38 cellular contexts compared by ENCODE assay signal in genomic region chr18:75984853-75985252, GRCh38.
"Had no signal": no experiment of that assay in that cellular context is flagged by ENCODE, and none has a peak within 500 bp of the region (broad histone marks: within the 10 kb centered on the region; RNA-seq: fewer than 3 reads in every experiment).

No MANE protein-coding gene starts in this region.

- H3K36me3 Mint-ChIP-seq: activated naive CD4-positive, alpha-beta T cell treated with anti-CD3 and anti-CD28 coated beads, Interleukin-2, amount 10 ng/mL, durations not matched to agents 7 days and 5 days; activated naive CD4-positive, alpha-beta T cell treated with anti-CD3 and anti-CD28 coated beads, Interleukin-2, amount 50 U/mL, for 24 hours; activated naive CD4-positive, alpha-beta T cell treated with anti-CD3 and anti-CD28 coated beads, Interleukin-2, amount 50 U/mL, for 72 hours; activated naive CD8-positive, alpha-beta T cell; activated naive CD8-positive, alpha-beta T cell treated with anti-CD3 and anti-CD28 coated beads for 36 hours; activated naive CD8-positive, alpha-beta T cell treated with anti-CD3 and anti-CD28 coated beads, Interleukin-2, amount 10 ng/mL, durations not matched to agents 7 days and 5 days; brain had no signal

- H3K27ac ChIP-seq: adrenal gland, ascending aorta, body of pancreas, brain microvascular endothelial cell, breast epithelium, cardiac muscle cell had no signal

- H3K4me1 ChIP-seq: adrenal gland, ascending aorta, body of pancreas, breast epithelium had no signal

- ATAC-seq: activated naive CD4-positive, alpha-beta T cell treated with anti-CD3 and anti-CD28 coated beads, Interleukin-2, amount 50 U/mL, for 72 hours; activated naive CD8-positive, alpha-beta T cell treated with anti-CD3 and anti-CD28 coated beads, Interleukin-2, amount 50 U/mL, for 24 hours; activated T-cell treated with anti-CD3 and anti-CD28 coated beads, Interleukin-2, amount 50 U/mL, for 4 hours; activated T-cell treated with anti-CD3 and anti-CD28 coated beads, Interleukin-2, amount 50 U/mL, for 72 hours; activated T-helper 17 cell treated with anti-CD3 and anti-CD28 coated beads, Interleukin-2, amount 50 U/mL, for 72 hours; body of pancreas had no signal

- H3K9me3 Mint-ChIP-seq: activated naive CD4-positive, alpha-beta T cell treated with anti-CD3 and anti-CD28 coated beads for 36 hours; activated naive CD4-positive, alpha-beta T cell treated with anti-CD3 and anti-CD28 coated beads, Interleukin-2, amount 50 U/mL, for 24 hours; activated naive CD8-positive, alpha-beta T cell treated with anti-CD3 and anti-CD28 coated beads for 36 hours; activated naive CD8-positive, alpha-beta T cell treated with anti-CD3 and anti-CD28 coated beads, Interleukin-2, amount 50 U/mL, for 24 hours; activated T-cell treated with anti-CD3 and anti-CD28 coated beads, Interleukin-2, amount 50 U/mL, for 24 hours; activated T-cell treated with anti-CD3 and anti-CD28 coated beads, Interleukin-2, amount 50 U/mL, for 72 hours; activated T-helper 17 cell treated with anti-CD3 and anti-CD28 coated beads, Interleukin-2, amount 50 U/mL, for 72 hours had no signal

- H3K4me3 Mint-ChIP-seq: activated naive CD4-positive, alpha-beta T cell treated with anti-CD3 and anti-CD28 coated beads for 36 hours; activated naive CD4-positive, alpha-beta T cell treated with anti-CD3 and anti-CD28 coated beads, Interleukin-2, amount 10 ng/mL, durations not matched to agents 7 days and 5 days; activated naive CD4-positive, alpha-beta T cell treated with anti-CD3 and anti-CD28 coated beads, Interleukin-2, amount 50 U/mL, for 24 hours; activated naive CD8-positive, alpha-beta T cell; activated naive CD8-positive, alpha-beta T cell treated with anti-CD3 and anti-CD28 coated beads for 36 hours; activated naive CD8-positive, alpha-beta T cell treated with anti-CD3 and anti-CD28 coated beads, Interleukin-2, amount 10 ng/mL, durations not matched to agents 7 days and 5 days; activated naive CD8-positive, alpha-beta T cell treated with anti-CD3 and anti-CD28 coated beads, Interleukin-2, amount 50 U/mL, for 24 hours; activated T-cell treated with anti-CD3 and anti-CD28 coated beads, Interleukin-2, amount 50 U/mL, for 24 hours; activated T-cell treated with anti-CD3 and anti-CD28 coated beads, Interleukin-2, amount 50 U/mL, for 4 hours; activated T-cell treated with anti-CD3 and anti-CD28 coated beads, Interleukin-2, amount 50 U/mL, for 72 hours; activated T-helper 1 cell treated with anti-CD3 and anti-CD28 coated beads, Interleukin-12 subunit alpha, Interleukin-12 subunit beta, Interleukin-2, Interleukin-4 antibody, amounts not matched to agents 30 ng/mL and 10 ng/mL and 1 ng/mL, durations not matched to agents 14 hours and 24 hours and 36 hours; activated T-helper 17 cell treated with anti-CD3 and anti-CD28 coated beads, Interleukin-2, amount 50 U/mL, for 72 hours; brain; central memory CD8-positive, alpha-beta T cell had no signal

- H3K4me3 ChIP-seq: adrenal gland, ascending aorta, body of pancreas, breast epithelium, cardiac muscle cell had no signal

- H3K9me3 ChIP-seq: adrenal gland, ascending aorta, body of pancreas, breast epithelium had no signal

- H3K27ac Mint-ChIP-seq: activated naive CD4-positive, alpha-beta T cell treated with anti-CD3 and anti-CD28 coated beads for 36 hours; activated naive CD4-positive, alpha-beta T cell treated with anti-CD3 and anti-CD28 coated beads, Interleukin-2, amount 10 ng/mL, durations not matched to agents 7 days and 5 days; activated naive CD4-positive, alpha-beta T cell treated with anti-CD3 and anti-CD28 coated beads, Interleukin-2, amount 50 U/mL, for 24 hours; activated naive CD4-positive, alpha-beta T cell treated with anti-CD3 and anti-CD28 coated beads, Interleukin-2, amount 50 U/mL, for 72 hours; activated naive CD8-positive, alpha-beta T cell; activated naive CD8-positive, alpha-beta T cell treated with anti-CD3 and anti-CD28 coated beads for 36 hours; activated naive CD8-positive, alpha-beta T cell treated with anti-CD3 and anti-CD28 coated beads, Interleukin-2, amount 10 ng/mL, durations not matched to agents 7 days and 5 days; activated naive CD8-positive, alpha-beta T cell treated with anti-CD3 and anti-CD28 coated beads, Interleukin-2, amount 50 U/mL, for 24 hours; activated T-cell treated with anti-CD3 and anti-CD28 coated beads, Interleukin-2, amount 50 U/mL, for 24 hours; activated T-cell treated with anti-CD3 and anti-CD28 coated beads, Interleukin-2, amount 50 U/mL, for 72 hours; activated T-helper 1 cell treated with anti-CD3 and anti-CD28 coated beads, Interleukin-12 subunit alpha, Interleukin-12 subunit beta, Interleukin-2, Interleukin-4 antibody, amounts not matched to agents 30 ng/mL and 10 ng/mL and 1 ng/mL, durations not matched to agents 14 hours and 24 hours and 36 hours; activated T-helper 17 cell treated with anti-CD3 and anti-CD28 coated beads, Interleukin-2, amount 50 U/mL, for 72 hours; activated T-helper 2 cell treated with anti-CD3 and anti-CD28 coated beads, Interferon-gamma antibody, Interleukin-2, Interleukin-4, amounts not matched to agents 10 μg/mL and 5 μg/mL and 100 μg/mL, durations not matched to agents 14 hours and 24 hours and 36 hours; brain had no signal

- DNase-seq: activated effector memory CD4-positive, alpha-beta T cell treated with anti-CD3 and anti-CD28 coated beads, Interleukin-2, amount 50 U/mL, for 16 hours; activated effector memory CD4-positive, alpha-beta T cell treated with Interleukin-2 at 50 U/mL for 16 hours; activated gamma-delta T cell; activated gamma-delta T cell treated with Interleukin-2 at 50 U/mL for 16 hours; activated naive CD4-positive, alpha-beta T cell; activated naive CD4-positive, alpha-beta T cell treated with anti-CD3 and anti-CD28 coated beads for 36 hours; activated naive CD4-positive, alpha-beta T cell treated with anti-CD3 and anti-CD28 coated beads, Interleukin-2, amount 10 ng/mL, durations not matched to agents 7 days and 5 days; activated naive CD4-positive, alpha-beta T cell treated with anti-CD3 and anti-CD28 coated beads, Interleukin-2, amount 50 U/mL, for 16 hours; activated naive CD4-positive, alpha-beta T cell treated with Interleukin-2 at 50 U/mL for 16 hours; activated naive CD8-positive, alpha-beta T cell treated with anti-CD3 and anti-CD28 coated beads for 36 hours; activated naive CD8-positive, alpha-beta T cell treated with anti-CD3 and anti-CD28 coated beads, Interleukin-2, amount 10 ng/mL, durations not matched to agents 7 days and 5 days; activated naive CD8-positive, alpha-beta T cell treated with anti-CD3 and anti-CD28 coated beads, Interleukin-2, amount 50 U/mL, for 24 hours; activated T-cell treated with anti-CD3 and anti-CD28 coated beads, Interleukin-2, amount 50 U/mL, for 1 hour; activated T-cell treated with anti-CD3 and anti-CD28 coated beads, Interleukin-2, amount 50 U/mL, for 24 hours; activated T-cell treated with anti-CD3 and anti-CD28 coated beads, Interleukin-2, amount 50 U/mL, for 4 hours; activated T-cell treated with anti-CD3 and anti-CD28 coated beads, Interleukin-2, amount 50 U/mL, for 48 hours; activated T-cell treated with anti-CD3 and anti-CD28 coated beads, Interleukin-2, amount 50 U/mL, for 72 hours; adrenal gland; amniotic stem cell; amygdala; anterior cingulate cortex; aorta; body of pancreas; brain microvascular endothelial cell; caudate nucleus; central memory CD4-positive, alpha-beta T cell; cerebellar nuclear complex had no signal

- H3K27me3 Mint-ChIP-seq: activated naive CD4-positive, alpha-beta T cell treated with anti-CD3 and anti-CD28 coated beads, Interleukin-2, amount 10 ng/mL, durations not matched to agents 7 days and 5 days; activated naive CD8-positive, alpha-beta T cell; activated naive CD8-positive, alpha-beta T cell treated with anti-CD3 and anti-CD28 coated beads for 36 hours; activated naive CD8-positive, alpha-beta T cell treated with anti-CD3 and anti-CD28 coated beads, Interleukin-2, amount 10 ng/mL, durations not matched to agents 7 days and 5 days; activated naive CD8-positive, alpha-beta T cell treated with anti-CD3 and anti-CD28 coated beads, Interleukin-2, amount 50 U/mL, for 24 hours; activated T-cell treated with anti-CD3 and anti-CD28 coated beads, Interleukin-2, amount 50 U/mL, for 24 hours; central memory CD8-positive, alpha-beta T cell had no signal

- H3K4me1 Mint-ChIP-seq: activated naive CD4-positive, alpha-beta T cell treated with anti-CD3 and anti-CD28 coated beads, Interleukin-2, amount 10 ng/mL, durations not matched to agents 7 days and 5 days; activated naive CD4-positive, alpha-beta T cell treated with anti-CD3 and anti-CD28 coated beads, Interleukin-2, amount 50 U/mL, for 24 hours; activated naive CD8-positive, alpha-beta T cell treated with anti-CD3 and anti-CD28 coated beads for 36 hours; activated naive CD8-positive, alpha-beta T cell treated with anti-CD3 and anti-CD28 coated beads, Interleukin-2, amount 10 ng/mL, durations not matched to agents 7 days and 5 days; activated naive CD8-positive, alpha-beta T cell treated with anti-CD3 and anti-CD28 coated beads, Interleukin-2, amount 50 U/mL, for 24 hours; activated T-helper 17 cell treated with anti-CD3 and anti-CD28 coated beads, Interleukin-2, amount 50 U/mL, for 72 hours; brain; central memory CD8-positive, alpha-beta T cell had no signal

- H3K27me3 ChIP-seq: adrenal gland, ascending aorta, body of pancreas, brain microvascular endothelial cell, breast epithelium, cardiac muscle cell had no signal
